ENCODE assay signal across 27 cellular contexts in the genomic region with DNA sequence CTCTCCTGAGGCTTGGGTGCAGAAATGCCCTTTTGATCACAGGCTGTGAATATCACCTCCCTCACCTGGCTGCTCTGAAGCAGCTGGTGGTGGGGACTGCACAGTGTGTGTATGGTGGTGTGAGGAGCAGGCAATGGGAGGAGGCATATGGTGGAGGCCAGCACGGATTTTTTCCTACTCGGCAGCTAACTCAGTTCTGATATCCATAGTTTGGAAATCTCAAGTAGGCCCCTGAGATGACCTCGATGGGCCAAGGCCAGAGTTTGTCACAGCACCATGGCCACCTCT. TPM values are rescaled to one million over a fixed set of nuclear protein-coding genes. Genes with fewer than 3 reads are reported as not detected.
DNase-seq lines count a peak whose midpoint lies in the region; ATAC-seq, FAIRE-seq and TF ChIP-seq lines count a peak whose summit lies in the region.
"Had no signal": no experiment of that assay in that cellular context is flagged by ENCODE, and none has a peak within 500 bp of the region (broad histone marks: within the 10 kb centered on the region; RNA-seq: fewer than 3 reads in every experiment).

No MANE protein-coding gene starts in this region.

- H3K9me3 ChIP-seq in gastroesophageal sphincter (no peaks in the 10 kb centered on the region), thymus (ENCODE audit: control insufficient read depth) (no peaks in the 10 kb centered on the region), small intestine (ENCODE audit: control insufficient read depth, low read depth) (no peaks in the 10 kb centered on the region)
- H3K9me3 ChIP-seq: BLaER1, HAP-1, SK-N-SH had no signal

- TF ChIP-seq POLR2A in gastroesophageal sphincter (IDR thresholded peaks at IDR 0.05) = no peak

- H3K27me3 ChIP-seq in gastroesophageal sphincter (no peaks in the 10 kb centered on the region), thymus (ENCODE audit: control insufficient read depth, insufficient read depth) (no peaks in the 10 kb centered on the region), small intestine (ENCODE audit: control insufficient read depth in 2 of 2, insufficient read depth in 2 of 2, low read length in 2 of 2) (no peaks in the 10 kb centered on the region)
- H3K27me3 ChIP-seq: BLaER1 had no signal

- H3K4me3 Mint-ChIP-seq in natural killer cell = no peak overlapping the region
- no peak overlapping the region for H3K4me3 Mint-ChIP-seq in natural killer cell treated with Interleukin-12 subunit alpha and Interleukin-12 subunit beta and Interleukin-15 and Interleukin-18, amount 100 ng/mL, for 72 hours
- H3K4me3 Mint-ChIP-seq in T-cell = no peak overlapping the region
- H3K4me3 Mint-ChIP-seq: HFFc6 had no signal

- TF ChIP-seq CTCF in natural killer cell (IDR thresholded peaks at IDR 0.05) (no peak), gastroesophageal sphincter (IDR thresholded peaks at IDR 0.05) (no peak)

- H3K36me3 Mint-ChIP-seq in natural killer cell (peaks cover 10% of the 10 kb centered on the region), T-cell (peaks cover 58% of the 10 kb centered on the region)
- peaks cover 29% of the 10 kb centered on the region for H3K36me3 Mint-ChIP-seq in natural killer cell treated with Interleukin-12 subunit alpha and Interleukin-12 subunit beta and Interleukin-15 and Interleukin-18, amount 100 ng/mL, for 72 hours

- H3K27ac ChIP-seq in gastroesophageal sphincter (no peak overlapping the region), thymus (ENCODE audit: low read depth) (peak overlapping the region; percentile 78), small intestine (ENCODE audit: low read depth in 1 of 2, low read length in 1 of 2) (peak overlapping the region in 1 of 2 donors; percentile 23)
- H3K27ac ChIP-seq: BLaER1 had no signal

- H3K36me3 ChIP-seq in gastroesophageal sphincter (peaks cover 0 to 94% of the 10 kb centered on the region in 2 donors), thymus (ENCODE audit: control insufficient read depth, insufficient read depth) (peaks cover 34% of the 10 kb centered on the region), small intestine (ENCODE audit: control insufficient read depth in 2 of 2, insufficient read depth in 2 of 2, low read length in 2 of 2) (peaks cover 3 to 7% of the 10 kb centered on the region in 2 donors)

- H3K27me3 Mint-ChIP-seq in natural killer cell (ENCODE audit: low read depth in 2 of 2) = no peaks in the 10 kb centered on the region
- H3K27me3 Mint-ChIP-seq in natural killer cell treated with Interleukin-12 subunit alpha and Interleukin-12 subunit beta and Interleukin-15 and Interleukin-18, amount 100 ng/mL, for 72 hours = no peaks in the 10 kb centered on the region
- H3K27me3 Mint-ChIP-seq in T-cell = no peaks in the 10 kb centered on the region

- H3K4me3 ChIP-seq in gastroesophageal sphincter (no peak overlapping the region), thymus (ENCODE audit: low read length) (no peak overlapping the region), small intestine (ENCODE audit: low read depth in 1 of 2, low read length in 2 of 2) (no peak overlapping the region)
- H3K4me3 ChIP-seq: BLaER1, HAP-1 had no signal

- ATAC-seq in natural killer cell (peak in 2 of 3 donors; percentile 38 to 41), T-cell (replicated peaks in 1 of 4) (peak in 3 of 4 experiments; percentile 21 to 29 (median 24)), gastroesophageal sphincter (peak; percentile 22)
- ATAC-seq in natural killer cell treated with Interleukin-12 subunit alpha and Interleukin-12 subunit beta and Interleukin-15 and Interleukin-18, amount 100 ng/mL, for 72 hours = no peak
- ATAC-seq: PC-3 had no signal

- DNase-seq in natural killer cell (no peak), T-cell (no peak), hypothalamus (lab: John Stamatoyannopoulos, UW) (no peak), small intestine (no peak), LoVo (ENCODE audit: low spot score) (no peak)
- no peak for DNase-seq in natural killer cell treated with Interleukin-12 subunit alpha and Interleukin-12 subunit beta and Interleukin-15 and Interleukin-18, amount 100 ng/mL, for 72 hours (ENCODE audit: low spot score)
- DNase-seq: Calu3; DMS79 treated with DMSO at 0.1 percent for 48 hours; GOT3; HFFc6; KBM-7; MM.1S; NCI-H1417; NCI-H1694; NCI-H2029 treated with DMSO at 0.1 percent for 48 hours; NCI-H446 treated with DMSO at 0.1 percent for 48 hours; NCI-H526; NCI-H82; NK-92 treated with Interleukin-12 subunit alpha and Interleukin-12 subunit beta, amount 100 ng/mL, for 24 hours; PC-3; SK-N-SH had no signal

- H3K9me3 Mint-ChIP-seq in natural killer cell (no peaks in the 10 kb centered on the region), T-cell (no peaks in the 10 kb centered on the region)
- no peaks in the 10 kb centered on the region for H3K9me3 Mint-ChIP-seq in natural killer cell treated with Interleukin-12 subunit alpha and Interleukin-12 subunit beta and Interleukin-15 and Interleukin-18, amount 100 ng/mL, for 72 hours
- H3K9me3 Mint-ChIP-seq: HFFc6 had no signal

- peaks cover 28 to 48% of the 10 kb centered on the region in 2 donors for H3K4me1 Mint-ChIP-seq in natural killer cell
- peaks cover 14 to 25% of the 10 kb centered on the region in 2 donors for H3K4me1 Mint-ChIP-seq in natural killer cell treated with Interleukin-12 subunit alpha and Interleukin-12 subunit beta and Interleukin-15 and Interleukin-18, amount 100 ng/mL, for 72 hours (ENCODE audit: low read depth in 2 of 2)
- H3K4me1 Mint-ChIP-seq in T-cell = peaks cover 13 to 29% (median 20%) of the 10 kb centered on the region in 3 donors

- CTCF ChIA-PET in T-cell (lab: Charles Lee) = no interaction called here

- POLR2A ChIA-PET in T-cell (lab: Charles Lee) = no interaction called here

- H3K4me1 ChIP-seq in gastroesophageal sphincter (no peaks in the 10 kb centered on the region), thymus (ENCODE audit: control insufficient read depth, insufficient read depth, low read length) (peaks cover 40% of the 10 kb centered on the region), small intestine (ENCODE audit: control insufficient read depth in 2 of 2, insufficient read depth in 1 of 2, low read depth in 1 of 2, low read length in 1 of 2) (no peaks in the 10 kb centered on the region)
- H3K4me1 ChIP-seq: HAP-1 had no signal

- no peak for TF ChIP-seq EP300 in gastroesophageal sphincter (IDR thresholded peaks at IDR 0.05)

- intact Hi-C loops in natural killer cell (cut with micrococcal nuclease) = no loop called here

- FAIRE-seq in small intestine (lab: Jason Lieb, UNC) = no peak
- FAIRE-seq: A204.1 had no signal

- WGBS in gastroesophageal sphincter (ENCODE audit: low coverage in 1 of 2), 2 donors = 83 to 86% methylated on average over 1 to 2 of the region's 3 CpGs
- 94% methylated on average over 3 of the region's 3 CpGs for WGBS in thymus
- 87 to 92% (median 90%) methylated on average over 3 of the region's 3 CpGs for WGBS in small intestine, 3 donors

- peak overlapping the region in 1 of 2 donors; percentile 28 for H3K27ac Mint-ChIP-seq in natural killer cell
- H3K27ac Mint-ChIP-seq in natural killer cell treated with Interleukin-12 subunit alpha and Interleukin-12 subunit beta and Interleukin-15 and Interleukin-18, amount 100 ng/mL, for 72 hours = peak overlapping the region in 1 of 2 donors; percentile 5
- H3K27ac Mint-ChIP-seq in T-cell = peak overlapping the region; percentile 86 to 87
- H3K27ac Mint-ChIP-seq: HFFc6 had no signal

RNA-seq across cellular contexts. Expression of gene CXCR6, which starts 21.3 kb away (rescaled TPM):
- 1 to 10 TPM in 2 of 3 donors, under 1 TPM in 1; 0.95 to 2.1 (median 1.7) TPM for total RNA-seq in natural killer cell
- total RNA-seq in natural killer cell treated with Interleukin-12 subunit alpha and Interleukin-12 subunit beta and Interleukin-15 and Interleukin-18, amount 100 ng/mL, for 72 hours = 1 to 10 TPM; 4.0 to 5.3 TPM
- 10 to 100 TPM in 1 of 5 donors, 1 to 10 TPM in 4; 2.0 to 14.7 (median 3.7) TPM for total RNA-seq in T-cell
- 1 to 10 TPM in 1 of 4 donors, under 1 TPM in 2, not detected in 1; 0.54 to 3.5 (median 0.87) TPM for total RNA-seq in gastroesophageal sphincter
- polyA plus RNA-seq in thymus = 8.5 TPM
- 1 to 10 TPM in 2 of 3 donors, under 1 TPM in 1; 0.45 to 2.7 (median 2.2) TPM for polyA plus RNA-seq in small intestine
- total RNA-seq: Calu3, HFFc6, PC-3 had no signal
- polyA plus RNA-seq: AG04450, SK-N-SH had no signal

RNA-seq across cellular contexts. Expression of gene CCR9, which starts 35.6 kb away (rescaled TPM):
- under 1 TPM in 1 of 3 donors, not detected in 2; 0.27 TPM for total RNA-seq in natural killer cell
- total RNA-seq in natural killer cell treated with Interleukin-12 subunit alpha and Interleukin-12 subunit beta and Interleukin-15 and Interleukin-18, amount 100 ng/mL, for 72 hours = not detected
- total RNA-seq in T-cell = 10 to 100 TPM in 1 of 5 donors, 1 to 10 TPM in 4; 2.1 to 10.0 (median 4.2) TPM
- not detected for total RNA-seq in gastroesophageal sphincter
- polyA plus RNA-seq in thymus = 133 TPM
- 1 to 10 TPM in 2 of 3 donors, under 1 TPM in 1; 0.22 to 2.7 (median 1.1) TPM for polyA plus RNA-seq in small intestine
- total RNA-seq: Calu3, HFFc6, PC-3 had no signal
- polyA plus RNA-seq: AG04450, SK-N-SH had no signal

Comparison
In these comparisons a context has a peak if more than half of its experiments do, and no peak if none do; other contexts are left out.
1. ATAC-seq: peak in natural killer cell (2 of 3), T-cell (3 of 4) and gastroesophageal sphincter (single experiment); none in natural killer cell treated with Interleukin-12 subunit alpha and Interleukin-12 subunit beta and Interleukin-15 and Interleukin-18, amount 100 ng/mL, for 72 hours (0 of 2).